ENCODE assay signal across 36 cellular contexts in genomic region chr10:116168745-116169144, GRCh38.
"Had no signal": no experiment of that assay in that cellular context is flagged by ENCODE, and none has a peak within 500 bp of the region (broad histone marks: within the 10 kb centered on the region; RNA-seq: fewer than 3 reads in every experiment).

No MANE protein-coding gene starts in this region.

- H3K9me3 Mint-ChIP-seq: activated CD4-positive, alpha-beta T cell treated with anti-CD3 and anti-CD28 coated beads, Interleukin-2, amount 10 ng/mL, durations not matched to agents 7 days and 5 days; activated naive CD4-positive, alpha-beta T cell treated with anti-CD3 and anti-CD28 coated beads, Interleukin-2, amount 50 U/mL, for 24 hours had no signal

- H3K36me3 Mint-ChIP-seq: activated CD8-positive, alpha-beta memory T cell treated with anti-CD3 and anti-CD28 coated beads, Interleukin-2, amount 10 ng/mL, durations not matched to agents 7 days and 5 days; activated naive CD4-positive, alpha-beta T cell treated with anti-CD3 and anti-CD28 coated beads, Interleukin-2, amount 10 ng/mL, durations not matched to agents 7 days and 5 days; activated naive CD4-positive, alpha-beta T cell treated with anti-CD3 and anti-CD28 coated beads, Interleukin-2, amount 50 U/mL, for 24 hours; activated naive CD8-positive, alpha-beta T cell; activated naive CD8-positive, alpha-beta T cell treated with anti-CD3 and anti-CD28 coated beads, Interleukin-2, amount 10 ng/mL, durations not matched to agents 7 days and 5 days had no signal

- DNase-seq: activated CD4-positive, alpha-beta memory T cell treated with anti-CD3 and anti-CD28 coated beads, Interleukin-2, amount 10 ng/mL, durations not matched to agents 7 days and 5 days; activated CD4-positive, alpha-beta T cell treated with anti-CD3 and anti-CD28 coated beads for 1 hour; activated CD4-positive, alpha-beta T cell treated with anti-CD3 and anti-CD28 coated beads for 36 hours; activated CD4-positive, alpha-beta T cell treated with anti-CD3 and anti-CD28 coated beads for 48 hours; activated CD4-positive, alpha-beta T cell treated with anti-CD3 and anti-CD28 coated beads, Interleukin-2, amount 10 ng/mL, durations not matched to agents 7 days and 5 days; activated CD4-positive, alpha-beta T cell treated with anti-CD3 and anti-CD28 coated beads, Interleukin-2, amount 50 U/mL, for 48 hours; activated CD4-positive, CD25-positive, alpha-beta regulatory T cell; activated CD8-positive, alpha-beta memory T cell treated with anti-CD3 and anti-CD28 coated beads for 24 hours; activated CD8-positive, alpha-beta memory T cell treated with anti-CD3 and anti-CD28 coated beads, Interleukin-2, amount 10 ng/mL, durations not matched to agents 7 days and 5 days; activated CD8-positive, alpha-beta memory T cell treated with anti-CD3 and anti-CD28 coated beads, Interleukin-2, amount 50 U/mL, for 48 hours; activated CD8-positive, alpha-beta T cell treated with anti-CD3 and anti-CD28 coated beads, Interleukin-2, amount 10 ng/mL, durations not matched to agents 7 days and 5 days; activated effector memory CD4-positive, alpha-beta T cell treated with Interleukin-2 at 50 U/mL for 16 hours; activated gamma-delta T cell; activated naive CD4-positive, alpha-beta T cell treated with anti-CD3 and anti-CD28 coated beads, Interleukin-2, amount 10 ng/mL, durations not matched to agents 7 days and 5 days; activated naive CD4-positive, alpha-beta T cell treated with Interleukin-2 at 50 U/mL for 16 hours; activated naive CD8-positive, alpha-beta T cell treated with anti-CD3 and anti-CD28 coated beads, Interleukin-2, amount 10 ng/mL, durations not matched to agents 7 days and 5 days; activated naive CD8-positive, alpha-beta T cell treated with anti-CD3 and anti-CD28 coated beads, Interleukin-2, amount 50 U/mL, for 24 hours; activated T-cell treated with anti-CD3 and anti-CD28 coated beads, Interleukin-2, amount 50 U/mL, for 24 hours; activated T-cell treated with anti-CD3 and anti-CD28 coated beads, Interleukin-2, amount 50 U/mL, for 48 hours; amygdala; anterior cingulate cortex; caudate nucleus; cerebellar nuclear complex; T-helper 2 cell; T-helper 9 cell had no signal

- H3K27ac ChIP-seq: ascending aorta, cardiac muscle cell had no signal

- H3K36me3 ChIP-seq: ascending aorta, cardiac muscle cell had no signal

- H3K27me3 Mint-ChIP-seq: activated CD4-positive, alpha-beta memory T cell treated with anti-CD3 and anti-CD28 coated beads, Interleukin-2, amount 10 ng/mL, durations not matched to agents 7 days and 5 days; activated CD4-positive, alpha-beta T cell treated with anti-CD3 and anti-CD28 coated beads for 36 hours; activated CD4-positive, alpha-beta T cell treated with anti-CD3 and anti-CD28 coated beads, Interleukin-2, amount 10 ng/mL, durations not matched to agents 7 days and 5 days; activated CD8-positive, alpha-beta memory T cell treated with anti-CD3 and anti-CD28 coated beads, Interleukin-2, amount 10 ng/mL, durations not matched to agents 7 days and 5 days; activated naive CD4-positive, alpha-beta T cell treated with anti-CD3 and anti-CD28 coated beads, Interleukin-2, amount 10 ng/mL, durations not matched to agents 7 days and 5 days; activated naive CD8-positive, alpha-beta T cell; activated naive CD8-positive, alpha-beta T cell treated with anti-CD3 and anti-CD28 coated beads, Interleukin-2, amount 10 ng/mL, durations not matched to agents 7 days and 5 days; activated naive CD8-positive, alpha-beta T cell treated with anti-CD3 and anti-CD28 coated beads, Interleukin-2, amount 50 U/mL, for 24 hours; activated T-cell treated with anti-CD3 and anti-CD28 coated beads, Interleukin-2, amount 50 U/mL, for 24 hours; central memory CD8-positive, alpha-beta T cell had no signal

- H3K4me3 Mint-ChIP-seq: activated CD4-positive, alpha-beta memory T cell treated with anti-CD3 and anti-CD28 coated beads, Interleukin-2, amount 10 ng/mL, durations not matched to agents 7 days and 5 days; activated CD4-positive, alpha-beta T cell treated with anti-CD3 and anti-CD28 coated beads for 36 hours; activated CD4-positive, alpha-beta T cell treated with anti-CD3 and anti-CD28 coated beads, Interleukin-2, amount 10 ng/mL, durations not matched to agents 7 days and 5 days; activated CD8-positive, alpha-beta memory T cell treated with anti-CD3 and anti-CD28 coated beads, Interleukin-2, amount 10 ng/mL, durations not matched to agents 7 days and 5 days; activated CD8-positive, alpha-beta T cell treated with anti-CD3 and anti-CD28 coated beads, Interleukin-2, amount 10 ng/mL, durations not matched to agents 7 days and 5 days; activated naive CD4-positive, alpha-beta T cell treated with anti-CD3 and anti-CD28 coated beads, Interleukin-2, amount 10 ng/mL, durations not matched to agents 7 days and 5 days; activated naive CD4-positive, alpha-beta T cell treated with anti-CD3 and anti-CD28 coated beads, Interleukin-2, amount 50 U/mL, for 24 hours; activated naive CD8-positive, alpha-beta T cell; activated naive CD8-positive, alpha-beta T cell treated with anti-CD3 and anti-CD28 coated beads, Interleukin-2, amount 10 ng/mL, durations not matched to agents 7 days and 5 days; activated naive CD8-positive, alpha-beta T cell treated with anti-CD3 and anti-CD28 coated beads, Interleukin-2, amount 50 U/mL, for 24 hours; activated T-cell treated with anti-CD3 and anti-CD28 coated beads, Interleukin-2, amount 50 U/mL, for 24 hours; brain; central memory CD8-positive, alpha-beta T cell; T-helper 1 cell treated with Interleukin-12 subunit alpha and Interleukin-12 subunit beta and Interleukin-4 antibody, amounts not matched to agents 30 μg/mL and 1 μg/mL, for 36 hours; T-helper 2 cell treated with Interferon-gamma antibody and Interleukin-4, amounts not matched to agents 5 μg/mL and 100 μg/mL, for 36 hours; WTC11 had no signal

- H3K27me3 ChIP-seq: ascending aorta, cardiac muscle cell had no signal

- H3K4me1 ChIP-seq: ascending aorta had no signal

- H3K9me3 ChIP-seq: ascending aorta had no signal

- H3K4me1 Mint-ChIP-seq: activated CD4-positive, alpha-beta memory T cell treated with anti-CD3 and anti-CD28 coated beads, Interleukin-2, amount 10 ng/mL, durations not matched to agents 7 days and 5 days; activated CD4-positive, alpha-beta T cell treated with anti-CD3 and anti-CD28 coated beads for 36 hours; activated CD4-positive, alpha-beta T cell treated with anti-CD3 and anti-CD28 coated beads, Interleukin-2, amount 10 ng/mL, durations not matched to agents 7 days and 5 days; activated CD8-positive, alpha-beta memory T cell treated with anti-CD3 and anti-CD28 coated beads, Interleukin-2, amount 10 ng/mL, durations not matched to agents 7 days and 5 days; activated naive CD4-positive, alpha-beta T cell treated with anti-CD3 and anti-CD28 coated beads, Interleukin-2, amount 10 ng/mL, durations not matched to agents 7 days and 5 days; activated naive CD4-positive, alpha-beta T cell treated with anti-CD3 and anti-CD28 coated beads, Interleukin-2, amount 50 U/mL, for 24 hours; activated naive CD8-positive, alpha-beta T cell treated with anti-CD3 and anti-CD28 coated beads, Interleukin-2, amount 10 ng/mL, durations not matched to agents 7 days and 5 days; activated naive CD8-positive, alpha-beta T cell treated with anti-CD3 and anti-CD28 coated beads, Interleukin-2, amount 50 U/mL, for 24 hours; central memory CD8-positive, alpha-beta T cell had no signal

- H3K27ac Mint-ChIP-seq: activated CD4-positive, alpha-beta memory T cell treated with anti-CD3 and anti-CD28 coated beads, Interleukin-2, amount 10 ng/mL, durations not matched to agents 7 days and 5 days; activated CD4-positive, alpha-beta T cell treated with anti-CD3 and anti-CD28 coated beads for 36 hours; activated CD4-positive, alpha-beta T cell treated with anti-CD3 and anti-CD28 coated beads, Interleukin-2, amount 10 ng/mL, durations not matched to agents 7 days and 5 days; activated CD8-positive, alpha-beta memory T cell treated with anti-CD3 and anti-CD28 coated beads, Interleukin-2, amount 10 ng/mL, durations not matched to agents 7 days and 5 days; activated CD8-positive, alpha-beta T cell treated with anti-CD3 and anti-CD28 coated beads, Interleukin-2, amount 10 ng/mL, durations not matched to agents 7 days and 5 days; activated naive CD4-positive, alpha-beta T cell treated with anti-CD3 and anti-CD28 coated beads, Interleukin-2, amount 10 ng/mL, durations not matched to agents 7 days and 5 days; activated naive CD4-positive, alpha-beta T cell treated with anti-CD3 and anti-CD28 coated beads, Interleukin-2, amount 50 U/mL, for 24 hours; activated naive CD8-positive, alpha-beta T cell; activated naive CD8-positive, alpha-beta T cell treated with anti-CD3 and anti-CD28 coated beads, Interleukin-2, amount 10 ng/mL, durations not matched to agents 7 days and 5 days; activated naive CD8-positive, alpha-beta T cell treated with anti-CD3 and anti-CD28 coated beads, Interleukin-2, amount 50 U/mL, for 24 hours; activated T-cell treated with anti-CD3 and anti-CD28 coated beads, Interleukin-2, amount 50 U/mL, for 24 hours; activated T-helper 2 cell treated with anti-CD3 and anti-CD28 coated beads, Interferon-gamma antibody, Interleukin-2, Interleukin-4, amounts not matched to agents 10 μg/mL and 5 μg/mL and 100 μg/mL, durations not matched to agents 14 hours and 24 hours and 36 hours; brain; T-helper 1 cell treated with Interleukin-12 subunit alpha and Interleukin-12 subunit beta and Interleukin-4 antibody, amounts not matched to agents 30 μg/mL and 1 μg/mL, for 36 hours; T-helper 2 cell treated with Interferon-gamma antibody and Interleukin-4, amounts not matched to agents 5 μg/mL and 100 μg/mL, for 36 hours; WTC11 had no signal

- H3K4me3 ChIP-seq: ascending aorta, cardiac muscle cell had no signal

- ATAC-seq: activated CD4-positive, alpha-beta T cell treated with anti-CD3 and anti-CD28 coated beads for 36 hours; activated CD4-positive, CD25-positive, alpha-beta regulatory T cell treated with anti-CD3 and anti-CD28 coated beads, Interleukin-2, amount 50 U/mL, for 24 hours; activated CD8-positive, alpha-beta memory T cell treated with anti-CD3 and anti-CD28 coated beads, Interleukin-2, amount 10 ng/mL, durations not matched to agents 7 days and 5 days; activated CD8-positive, alpha-beta T cell treated with anti-CD3 and anti-CD28 coated beads, Interleukin-2, amount 10 ng/mL, durations not matched to agents 7 days and 5 days; activated naive CD8-positive, alpha-beta T cell treated with anti-CD3 and anti-CD28 coated beads, Interleukin-2, amount 50 U/mL, for 24 hours had no signal
